ENCODE assay signal across 25 cellular contexts in the genomic region with DNA sequence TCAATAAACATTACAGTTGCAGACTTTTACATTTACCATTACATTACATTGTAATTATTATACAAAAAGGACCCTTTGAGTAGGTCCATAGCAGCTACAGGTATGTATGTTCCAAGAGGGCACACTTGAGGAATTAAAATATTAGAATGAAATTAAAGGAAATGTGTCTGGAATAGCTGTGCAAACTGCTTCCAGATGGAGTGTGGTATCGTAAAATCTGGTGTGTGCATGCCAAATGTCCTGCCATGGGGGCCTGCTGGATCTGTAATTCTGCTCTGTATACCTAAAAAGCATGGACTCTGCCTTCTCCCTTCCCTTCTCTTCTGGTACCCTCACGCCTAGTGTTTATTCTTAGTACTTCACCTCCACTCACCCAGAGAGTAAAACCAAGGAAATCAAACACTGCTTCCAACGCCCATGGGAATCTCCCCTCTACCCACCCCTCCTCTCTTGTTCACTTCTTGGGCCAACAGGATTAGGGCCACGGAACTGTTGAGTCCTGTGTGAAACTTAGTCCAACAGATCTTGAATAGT. TPM values are rescaled to one million over a fixed set of nuclear protein-coding genes. Genes with fewer than 3 reads are reported as not detected.
DNase-seq lines count a peak whose midpoint lies in the region; ATAC-seq and TF ChIP-seq lines count a peak whose summit lies in the region.
"Had no signal": no experiment of that assay in that cellular context is flagged by ENCODE, and none has a peak within 500 bp of the region (broad histone marks: within the 10 kb centered on the region; RNA-seq: fewer than 3 reads in every experiment).

No MANE protein-coding gene starts in this region.

- intact Hi-C loops in CD4-positive, alpha-beta T cell (cut with DNase I, micrococcal nuclease): no loop called here
- intact Hi-C loops in esophagus squamous epithelium (cut with DNase I): no loop called here

- H3K18ac ChIP-seq in H9 (ENCODE audit: insufficient read length, low read depth, low read length): no peak overlapping the region

- H4K5ac ChIP-seq in H9 (ENCODE audit: insufficient read length, low read depth, low read length): no peak overlapping the region

- H3K23ac ChIP-seq in H9 (ENCODE audit: insufficient read length, low read depth, low read length): no peak overlapping the region

- no peaks in the 10 kb centered on the region for H3K9me3 ChIP-seq in CD4-positive, alpha-beta T cell (ENCODE audit: control insufficient read depth, low read length)
- H3K9me3 ChIP-seq in H9 (ENCODE audit: control insufficient read depth, low read depth, low read length) (no peaks in the 10 kb centered on the region), esophagus squamous epithelium (no peaks in the 10 kb centered on the region)
- H3K9me3 ChIP-seq: ovary, Peyer's patch, right atrium auricular region, SJCRH30 had no signal

- no peak overlapping the region for H2BK120ac ChIP-seq in H9 (ENCODE audit: low read depth, low read length, poor library complexity, severe bottlenecking)

- H3K4me1 ChIP-seq in H9 (ENCODE audit: insufficient read depth, low read length): no peaks in the 10 kb centered on the region
- peaks cover 0 to 4% (median 0%) of the 10 kb centered on the region in 3 donors for H3K4me1 ChIP-seq in esophagus squamous epithelium
- H3K4me1 ChIP-seq: SJCRH30 had no signal

- H3K4me2 ChIP-seq in H9 (ENCODE audit: insufficient read depth, insufficient read length, low read length): no peak overlapping the region

- no peaks in the 10 kb centered on the region for H3K79me2 ChIP-seq in H9 (ENCODE audit: insufficient read depth, low read length)

- no peak overlapping the region for H3K9ac ChIP-seq in H9 (ENCODE audit: extremely low read depth, insufficient read length, low read length)

- H3K27ac ChIP-seq in CD4-positive, alpha-beta T cell (ENCODE audit: low read depth, low read length): no peak overlapping the region
- H3K27ac ChIP-seq in H9 (ENCODE audit: insufficient read length, low read depth, low read length) (no peak overlapping the region), esophagus squamous epithelium (no peak overlapping the region)
- H3K27ac ChIP-seq: ovary, Peyer's patch, right atrium auricular region, SJCRH30 had no signal

- DNase-seq in CD4-positive, alpha-beta T cell: no peak
- DNase-seq in H9 (no peak), esophagus squamous epithelium (lab: John Stamatoyannopoulos, UW) (no peak), NOMO-1 treated with dmso at 0.1 percent for 144 hours (lab: John Stamatoyannopoulos, UW; ENCODE audit: unreplicated experiment) (no peak)
- DNase-seq in activated naive CD8-positive, alpha-beta T cell treated with anti-CD3 and anti-CD28 coated beads, Interleukin-2, amount 10 ng/mL, durations not matched to agents 7 days and 5 days: no peak
- DNase-seq in naive thymus-derived CD8-positive, alpha-beta T cell: no peak
- DNase-seq: activated CD4-positive, alpha-beta T cell treated with anti-CD3 and anti-CD28 coated beads, Interleukin-2, amount 10 ng/mL, durations not matched to agents 7 days and 5 days; activated naive CD4-positive, alpha-beta T cell treated with anti-CD3 and anti-CD28 coated beads, Interleukin-2, amount 10 ng/mL, durations not matched to agents 7 days and 5 days; effector memory CD4-positive, alpha-beta T cell; KBM-7; mesenchymal stem cell; naive B cell; NCI-H1436 treated with DMSO at 0.1 percent for 48 hours; NCI-H510A; Peyer's patch; SJCRH30; stimulated activated CD4-positive, alpha-beta T cell treated with anti-CD3 and anti-CD28 coated beads, Interleukin-12 subunit alpha, Interleukin-12 subunit beta, amount 100 ng/mL, for 4 hours; substantia nigra; T-helper 2 cell had no signal

- no peak overlapping the region for H2BK12ac ChIP-seq in H9 (ENCODE audit: insufficient read length, low read depth, low read length)

- no peak for ATAC-seq in CD4-positive, alpha-beta T cell (ENCODE audit: poor library complexity)
- ATAC-seq in activated naive CD8-positive, alpha-beta T cell treated with anti-CD3 and anti-CD28 coated beads, Interleukin-2, amount 10 ng/mL, durations not matched to agents 7 days and 5 days (ENCODE audit: low read depth): no peak
- ATAC-seq in naive thymus-derived CD8-positive, alpha-beta T cell: no peak
- no peak for ATAC-seq in HG02884 (IDR thresholded peaks at IDR 0.05; ENCODE audit: unreplicated experiment)

- H3K4me1 Mint-ChIP-seq in CD4-positive, alpha-beta T cell (ENCODE audit: low read depth): peaks cover 6% of the 10 kb centered on the region
- no peaks in the 10 kb centered on the region for H3K4me1 Mint-ChIP-seq in H9
- H3K4me1 Mint-ChIP-seq in activated naive CD8-positive, alpha-beta T cell treated with anti-CD3 and anti-CD28 coated beads, Interleukin-2, amount 10 ng/mL, durations not matched to agents 7 days and 5 days: peaks cover 10% of the 10 kb centered on the region
- H3K4me1 Mint-ChIP-seq in naive thymus-derived CD8-positive, alpha-beta T cell: peaks cover 0 to 12% (median 2%) of the 10 kb centered on the region in 4 donors

- WGBS in H9 (ENCODE audit: extremely low coverage, insufficient read length, low lambda C conversion rate): no CpG with 5 or more reads among the region's 4 CpGs
- 67 to 75% methylated on average over 4 of the region's 4 CpGs for WGBS in esophagus squamous epithelium, 2 donors

- no peak overlapping the region for H3K4me3 Mint-ChIP-seq in CD4-positive, alpha-beta T cell
- H3K4me3 Mint-ChIP-seq in H9: no peak overlapping the region
- no peak overlapping the region for H3K4me3 Mint-ChIP-seq in activated naive CD8-positive, alpha-beta T cell treated with anti-CD3 and anti-CD28 coated beads, Interleukin-2, amount 10 ng/mL, durations not matched to agents 7 days and 5 days
- H3K4me3 Mint-ChIP-seq in naive thymus-derived CD8-positive, alpha-beta T cell: no peak overlapping the region
- H3K4me3 Mint-ChIP-seq: activated CD4-positive, alpha-beta T cell treated with anti-CD3 and anti-CD28 coated beads, Interleukin-2, amount 10 ng/mL, durations not matched to agents 7 days and 5 days; activated naive CD4-positive, alpha-beta T cell treated with anti-CD3 and anti-CD28 coated beads, Interleukin-2, amount 10 ng/mL, durations not matched to agents 7 days and 5 days; naive B cell had no signal

- no peak overlapping the region for H4K91ac ChIP-seq in H9 (ENCODE audit: insufficient read length, low read depth, low read length)

- no peaks in the 10 kb centered on the region for H3K9me3 Mint-ChIP-seq in CD4-positive, alpha-beta T cell
- H3K9me3 Mint-ChIP-seq in H9: no peaks in the 10 kb centered on the region
- H3K9me3 Mint-ChIP-seq in activated naive CD8-positive, alpha-beta T cell treated with anti-CD3 and anti-CD28 coated beads, Interleukin-2, amount 10 ng/mL, durations not matched to agents 7 days and 5 days: no peaks in the 10 kb centered on the region
- H3K9me3 Mint-ChIP-seq in naive thymus-derived CD8-positive, alpha-beta T cell: no peaks in the 10 kb centered on the region
- H3K9me3 Mint-ChIP-seq: activated CD4-positive, alpha-beta T cell treated with anti-CD3 and anti-CD28 coated beads, Interleukin-2, amount 10 ng/mL, durations not matched to agents 7 days and 5 days; activated naive CD4-positive, alpha-beta T cell treated with anti-CD3 and anti-CD28 coated beads, Interleukin-2, amount 10 ng/mL, durations not matched to agents 7 days and 5 days; naive B cell had no signal

- peak overlapping the region; percentile 45 for H3K27ac Mint-ChIP-seq in CD4-positive, alpha-beta T cell
- peak overlapping the region in 2 of 3 experiments; percentile 13 to 53; a peak in 3 of 7 replicates for H3K27ac Mint-ChIP-seq in H9
- H3K27ac Mint-ChIP-seq in activated naive CD8-positive, alpha-beta T cell treated with anti-CD3 and anti-CD28 coated beads, Interleukin-2, amount 10 ng/mL, durations not matched to agents 7 days and 5 days: peak overlapping the region; percentile 60
- peak overlapping the region in 7 of 10 donors; percentile 7 to 89 (median 57) for H3K27ac Mint-ChIP-seq in naive thymus-derived CD8-positive, alpha-beta T cell
- H3K27ac Mint-ChIP-seq: activated CD4-positive, alpha-beta T cell treated with anti-CD3 and anti-CD28 coated beads, Interleukin-2, amount 10 ng/mL, durations not matched to agents 7 days and 5 days had no signal

- no peak overlapping the region for H2AK5ac ChIP-seq in H9 (ENCODE audit: insufficient read length, low read length)

- no peaks in the 10 kb centered on the region for H3K79me1 ChIP-seq in H9 (ENCODE audit: insufficient read depth, low read depth, low read length, poor library complexity, severe bottlenecking)

- H2BK20ac ChIP-seq in H9 (ENCODE audit: low read depth, low read length, poor library complexity, severe bottlenecking): no peak overlapping the region

- no peak overlapping the region for H2AFZ ChIP-seq in H9 (ENCODE audit: low read length)

- no peak overlapping the region for H3K4ac ChIP-seq in H9 (ENCODE audit: low read depth, low read length)

- no peak overlapping the region for H4K8ac ChIP-seq in H9 (replicated peaks; ENCODE audit: insufficient read length, low read depth, low read length)

- no peaks in the 10 kb centered on the region for H4K20me1 ChIP-seq in H9 (ENCODE audit: control insufficient read depth, insufficient read depth, insufficient read length)

- no peak overlapping the region for H3K4me3 ChIP-seq in esophagus squamous epithelium
- H3K4me3 ChIP-seq: ovary, Peyer's patch, right atrium auricular region, SJCRH30 had no signal

- no peak overlapping the region for H3K56ac ChIP-seq in H9 (ENCODE audit: insufficient read length, low read depth, low read length)

- H2BK5ac ChIP-seq in H9 (ENCODE audit: insufficient read length, low read length): no peak overlapping the region

- no peak overlapping the region for H3K14ac ChIP-seq in H9 (ENCODE audit: insufficient read depth, low read length)

- no peak overlapping the region for H2BK15ac ChIP-seq in H9 (ENCODE audit: low read depth, low read length)

- H3K23me2 ChIP-seq in H9 (ENCODE audit: insufficient read length, low read depth, low read length, poor library complexity, severe bottlenecking): no peaks in the 10 kb centered on the region

- no peaks in the 10 kb centered on the region for H3K27me3 ChIP-seq in CD4-positive, alpha-beta T cell (ENCODE audit: control insufficient read depth, insufficient read depth, low read length)
- no peaks in the 10 kb centered on the region for H3K27me3 ChIP-seq in H9 (ENCODE audit: insufficient read depth, low read length)
- H3K27me3 ChIP-seq in esophagus squamous epithelium: no peaks in the 10 kb centered on the region
- H3K27me3 ChIP-seq: ovary, Peyer's patch, right atrium auricular region, SJCRH30 had no signal

- CTCF ChIA-PET in CD4-positive, alpha-beta T cell (lab: Charles Lee): interaction anchor here (0.9 kb wide), 1 partner anchor 140 kb away, joined by 3 read pairs; no protein-coding TSS in a partner anchor

- no peak for TF ChIP-seq POLR2A in esophagus squamous epithelium (IDR thresholded peaks at IDR 0.05)

- H3K27me3 Mint-ChIP-seq in CD4-positive, alpha-beta T cell: no peaks in the 10 kb centered on the region
- H3K27me3 Mint-ChIP-seq in H9 (ENCODE audit: low read depth): peaks cover 2% of the 10 kb centered on the region; the same call in 1 of the 2 replicates
- no peaks in the 10 kb centered on the region for H3K27me3 Mint-ChIP-seq in activated naive CD8-positive, alpha-beta T cell treated with anti-CD3 and anti-CD28 coated beads, Interleukin-2, amount 10 ng/mL, durations not matched to agents 7 days and 5 days
- H3K27me3 Mint-ChIP-seq in naive thymus-derived CD8-positive, alpha-beta T cell: no peaks in the 10 kb centered on the region
- H3K27me3 Mint-ChIP-seq: activated CD4-positive, alpha-beta T cell treated with anti-CD3 and anti-CD28 coated beads, Interleukin-2, amount 10 ng/mL, durations not matched to agents 7 days and 5 days; activated naive CD4-positive, alpha-beta T cell treated with anti-CD3 and anti-CD28 coated beads, Interleukin-2, amount 10 ng/mL, durations not matched to agents 7 days and 5 days; naive B cell had no signal

- no peak overlapping the region for H3T11ph ChIP-seq in H9 (ENCODE audit: low read length)

- peaks cover 15 to 100% (median 56%) of the 10 kb centered on the region in 3 donors for H3K36me3 ChIP-seq in esophagus squamous epithelium

- POLR2A ChIA-PET in CD4-positive, alpha-beta T cell (lab: Charles Lee): no interaction called here
- POLR2A ChIA-PET in activated naive CD8-positive, alpha-beta T cell treated with anti-CD3 and anti-CD28 coated beads, Interleukin-2, amount 10 ng/mL, durations not matched to agents 7 days and 5 days (lab: Charles Lee): no interaction called here
- POLR2A ChIA-PET in naive thymus-derived CD8-positive, alpha-beta T cell (lab: Charles Lee): no interaction called here

- TF ChIP-seq CTCF in CD4-positive, alpha-beta T cell (IDR thresholded peaks at IDR 0.05): no peak
- no peak for TF ChIP-seq CTCF in H9 (conservative IDR thresholded peaks at IDR 0.05)
- TF ChIP-seq CTCF in esophagus squamous epithelium (IDR thresholded peaks at IDR 0.05): no peak

- peaks cover 96% of the 10 kb centered on the region for H3K36me3 Mint-ChIP-seq in CD4-positive, alpha-beta T cell (ENCODE audit: low read depth)
- peaks cover 41 to 93% (median 90%) of the 10 kb centered on the region in 3 experiments for H3K36me3 Mint-ChIP-seq in H9 (ENCODE audit: insufficient read depth in 1 of 3, low read depth in 3 of 3)
- H3K36me3 Mint-ChIP-seq in activated naive CD8-positive, alpha-beta T cell treated with anti-CD3 and anti-CD28 coated beads, Interleukin-2, amount 10 ng/mL, durations not matched to agents 7 days and 5 days: peaks cover 27% of the 10 kb centered on the region
- H3K36me3 Mint-ChIP-seq in naive thymus-derived CD8-positive, alpha-beta T cell: peaks cover 14 to 94% (median 25%) of the 10 kb centered on the region in 3 donors

RNA-seq across cellular contexts. Expression of a gene that starts 38.7 kb away (rescaled TPM):
- total RNA-seq in CD4-positive, alpha-beta T cell: not detected
- total RNA-seq in H9 (2021): not detected in 2 replicates
- not detected for total RNA-seq in activated naive CD8-positive, alpha-beta T cell treated with anti-CD3 and anti-CD28 coated beads, Interleukin-2, amount 10 ng/mL, durations not matched to agents 7 days and 5 days
- total RNA-seq in naive thymus-derived CD8-positive, alpha-beta T cell: not detected
- not detected for polyA plus RNA-seq in naive thymus-derived CD8-positive, alpha-beta T cell
- not detected for total RNA-seq in esophagus squamous epithelium
- total RNA-seq: activated CD4-positive, alpha-beta T cell treated with anti-CD3 and anti-CD28 coated beads, Interleukin-2, amount 10 ng/mL, durations not matched to agents 7 days and 5 days; Daoy; HT-29; kidney epithelial cell; ovary; Peyer's patch; right atrium auricular region; SJCRH30 had no signal
- polyA plus RNA-seq: ovary had no signal
